8 cellular contexts compared by ENCODE assay signal in genomic region chrX:118974908-118975671, GRCh38. TPM values are rescaled to one million over a fixed set of nuclear protein-coding genes. Genes with fewer than 3 reads are reported as not detected.
DNase-seq lines count a peak whose midpoint lies in the region; ATAC-seq and TF ChIP-seq lines count a peak whose summit lies in the region.

No MANE protein-coding gene starts in this region.

- peak overlapping the region; percentile 83 for H3K9ac ChIP-seq in OCI-LY1 (ENCODE audit: low read length)

- no peaks in the 10 kb centered on the region for H3K9me2 ChIP-seq in OCI-LY1 (ENCODE audit: low read depth, low read length)

- H3K36me3 ChIP-seq in H7 (replicated peaks; ENCODE audit: control insufficient read depth, insufficient read depth, low read length) (no peaks in the 10 kb centered on the region), OCI-LY1 (ENCODE audit: insufficient read depth, low read length) (peaks cover 12% of the 10 kb centered on the region; the same call in 1 of the 2 replicates)

- no peak for ATAC-seq in HG03565 (IDR thresholded peaks at IDR 0.05; ENCODE audit: unreplicated experiment)
- ATAC-seq in HG03439 (IDR thresholded peaks at IDR 0.05; ENCODE audit: unreplicated experiment), result no peak

- no peak overlapping the region for H3K27ac Mint-ChIP-seq in progenitor cell of endocrine pancreas

- no peak overlapping the region for H2AFZ ChIP-seq in OCI-LY1 (ENCODE audit: low read length)

- H4K20me1 ChIP-seq in OCI-LY1 (ENCODE audit: insufficient read depth, low read length), result no peaks in the 10 kb centered on the region

- peaks cover 47% of the 10 kb centered on the region for H3K27me3 Mint-ChIP-seq in progenitor cell of endocrine pancreas

- no peaks in the 10 kb centered on the region for H3K9me3 ChIP-seq in OCI-LY1 (ENCODE audit: low read length)

- H3K4me2 ChIP-seq in OCI-LY1 (ENCODE audit: low read length), result peak overlapping the region; percentile 72

- peak overlapping the region; percentile 64 for H3K27ac ChIP-seq in OCI-LY1 (ENCODE audit: low read depth, low read length, poor library complexity, severe bottlenecking)

- DNase-seq in CD1c-positive myeloid dendritic cell (ENCODE audit: extremely low spot score) (peak; percentile 55), H7 (peak; percentile 73), head of caudate nucleus (peak in 31 of 42 donors; percentile 7 to 57 (median 28)), progenitor cell of endocrine pancreas (ENCODE audit: low spot score, unreplicated experiment) (peak; percentile 18)
- DNase-seq in activated effector memory CD4-positive, alpha-beta T cell treated with anti-CD3 and anti-CD28 coated beads, Interleukin-2, amount 50 U/mL, for 16 hours, result peak; percentile 81

- peaks cover 7% of the 10 kb centered on the region for H3K4me1 Mint-ChIP-seq in progenitor cell of endocrine pancreas (ENCODE audit: low read depth)

- H3K4me1 ChIP-seq in OCI-LY1 (ENCODE audit: insufficient read depth, low read length, severe bottlenecking), result peaks cover 10% of the 10 kb centered on the region

- H3K9me3 Mint-ChIP-seq in progenitor cell of endocrine pancreas (ENCODE audit: low read depth), result peaks cover 4% of the 10 kb centered on the region

- H3K27me3 ChIP-seq in H7 (ENCODE audit: control insufficient read depth, insufficient read depth, low read length), result peaks cover 89% of the 10 kb centered on the region
- no peaks in the 10 kb centered on the region for H3K27me3 ChIP-seq in OCI-LY1 (ENCODE audit: insufficient read depth, low read length)

- peak overlapping the region; percentile 10; the same call in 1 of the 2 replicates for H3K4me3 ChIP-seq in H7 (ENCODE audit: insufficient read depth, low read depth, low read length)
- peak overlapping the region; percentile 77 for H3K4me3 ChIP-seq in OCI-LY1 (ENCODE audit: low read depth, low read length, poor library complexity, severe bottlenecking)

- peaks cover 3% of the 10 kb centered on the region for H3K36me3 Mint-ChIP-seq in progenitor cell of endocrine pancreas (ENCODE audit: insufficient read depth)

- no peaks in the 10 kb centered on the region for H3K79me2 ChIP-seq in OCI-LY1 (ENCODE audit: insufficient read depth, low read length)

- intact Hi-C loops in head of caudate nucleus (cut with DNase I), result no loop called here

- TF ChIP-seq CTCF in OCI-LY1 (IDR thresholded peaks at IDR 0.05; ENCODE audit: low read length) (no peak; the same call in 1 of the 2 replicates), progenitor cell of endocrine pancreas (IDR thresholded peaks at IDR 0.05; ENCODE audit: unreplicated experiment) (no peak)

- no peaks in the 10 kb centered on the region for H3F3A ChIP-seq in OCI-LY1 (ENCODE audit: insufficient read depth, low read length)

- peak overlapping the region; percentile 63 for H3K4me3 Mint-ChIP-seq in progenitor cell of endocrine pancreas (ENCODE audit: low read depth)

RNA-seq across cellular contexts. Expression of gene LONRF3, which starts 0.7 kb away (rescaled TPM):
- 0.10 TPM in 1 of 2 replicates, not detected in the other for total RNA-seq in H7 (2014; rRNA removed; shearing (Covaris generic))
- 0.96 and 1.5 TPM in 2 replicates for total RNA-seq in progenitor cell of endocrine pancreas

Comparison
In these comparisons a context has a peak if more than half of its experiments do, and no peak if none do; other contexts are left out.
1. DNase-seq: peak in every context shown above with its lines; median percentile 81 in activated effector memory CD4-positive, alpha-beta T cell treated with anti-CD3 and anti-CD28 coated beads, Interleukin-2, amount 50 U/mL, for 16 hours; 73 in H7; 55 in CD1c-positive myeloid dendritic cell; 28 in head of caudate nucleus; 18 in progenitor cell of endocrine pancreas.